In the genomic region with DNA sequence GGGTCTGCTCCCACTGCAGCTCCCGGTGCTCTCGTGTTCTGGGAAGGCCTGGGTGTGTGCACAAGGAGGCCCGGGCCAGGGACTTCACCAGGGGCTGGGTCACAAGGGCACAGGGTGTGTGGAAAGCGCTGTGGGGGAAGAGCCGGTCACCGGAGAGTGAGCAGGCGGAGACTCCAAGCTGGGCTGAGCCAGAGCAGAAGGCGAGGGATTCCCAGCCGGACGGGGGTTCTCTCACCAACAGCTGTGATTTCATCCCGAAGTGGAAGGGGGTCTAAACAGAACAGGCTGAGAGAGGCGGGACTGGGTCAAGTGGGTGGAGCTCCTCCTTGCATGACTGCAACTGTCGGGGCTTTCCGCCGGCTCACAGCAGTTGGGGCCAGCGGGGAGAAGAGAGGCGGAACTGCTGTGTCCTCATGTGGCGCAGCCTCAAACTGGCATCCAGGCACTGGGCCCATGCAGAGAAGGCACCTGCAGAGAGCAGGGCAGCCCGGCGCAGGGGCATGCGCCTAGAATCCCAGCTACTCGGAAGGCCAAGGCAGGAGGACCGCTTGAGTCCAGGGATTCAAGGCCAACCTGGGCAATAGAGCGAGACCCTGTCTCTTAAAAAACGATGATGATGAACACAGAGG, we compare ENCODE assay signal across 8 cellular contexts.
DNase-seq lines count a peak whose midpoint lies in the region; ATAC-seq lines count a peak whose summit lies in the region.

No MANE protein-coding gene starts in this region.

- peak overlapping the region; percentile 52 for H3K27ac ChIP-seq in layer of hippocampus (ENCODE audit: low read depth, low read length)

- H3K4me3 ChIP-seq in GM08714 (ENCODE audit: low read length) = peak overlapping the region; percentile 35; the same call in 1 of the 2 replicates

- peak; percentile 32 for DNase-seq in NCI-H524 treated with DMSO at 0.1 percent for 48 hours (lab: John Stamatoyannopoulos, UW)
- DNase-seq in activated T-helper 1 cell treated with anti-CD3 and anti-CD28 coated beads, Interleukin-2, amount 50 U/mL, for 16 hours (ENCODE audit: low read depth in 1 of 2, low spot score in 1 of 2) = peak; percentile 62 to 74
- DNase-seq in stimulated activated CD8-positive, alpha-beta memory T cell treated with anti-CD3 and anti-CD28 coated beads, Interleukin-15, amount 100 ng/mL, for 1 hour (ENCODE audit: low read depth) = peak; percentile 68
- no peak for DNase-seq in NCI-H774 (lab: John Stamatoyannopoulos, UW)
- DNase-seq in DMS53 treated with DMSO at 0.1 percent for 48 hours (lab: John Stamatoyannopoulos, UW; ENCODE audit: unreplicated experiment) = no peak

- no peaks in the 10 kb centered on the region for H3K27me3 ChIP-seq in layer of hippocampus (ENCODE audit: control insufficient read depth, insufficient read depth, low read length)

- peak; percentile 60 for ATAC-seq in GM21786 (IDR thresholded peaks at IDR 0.05; ENCODE audit: unreplicated experiment)

Comparison
In these comparisons a context has a peak if more than half of its experiments do, and no peak if none do; other contexts are left out.
1. DNase-seq: peak in NCI-H524 treated with DMSO at 0.1 percent for 48 hours (single experiment), activated T-helper 1 cell treated with anti-CD3 and anti-CD28 coated beads, Interleukin-2, amount 50 U/mL, for 16 hours (2 of 2) and stimulated activated CD8-positive, alpha-beta memory T cell treated with anti-CD3 and anti-CD28 coated beads, Interleukin-15, amount 100 ng/mL, for 1 hour (single experiment); none in NCI-H774 (single experiment) and DMS53 treated with DMSO at 0.1 percent for 48 hours (single experiment).